ENCODE assay signal across 25 cellular contexts in the genomic region with DNA sequence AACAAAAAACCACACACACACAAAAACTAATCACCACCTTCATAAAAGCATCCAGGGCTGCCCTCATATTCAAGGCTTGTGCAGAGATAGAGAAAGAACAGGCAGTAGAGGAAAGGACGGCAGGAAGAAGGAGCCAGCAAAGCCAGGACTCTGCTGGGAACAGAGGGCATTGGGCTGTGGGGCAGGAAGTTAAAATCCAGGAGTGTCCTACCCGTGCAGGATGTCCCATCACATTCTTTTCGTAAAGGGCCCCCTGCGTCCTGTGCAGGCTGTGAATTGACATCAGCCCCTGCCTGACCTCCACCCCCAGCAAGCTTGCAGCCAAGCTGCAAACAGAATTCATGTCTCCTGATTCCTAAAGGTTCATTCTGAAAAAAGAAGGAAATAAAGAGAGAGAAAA.
"Had no signal": no experiment of that assay in that cellular context is flagged by ENCODE, and none has a peak within 500 bp of the region (broad histone marks: within the 10 kb centered on the region; RNA-seq: fewer than 3 reads in every experiment).

No MANE protein-coding gene starts in this region.

- H3K4me3 ChIP-seq: coronary artery, gastroesophageal sphincter, heart left ventricle, lung, thyroid gland had no signal

- H3K27ac ChIP-seq: coronary artery, epithelial cell of prostate, gastroesophageal sphincter, heart left ventricle, thyroid gland had no signal

- H3K36me3 Mint-ChIP-seq: activated naive CD8-positive, alpha-beta T cell treated with anti-CD3 and anti-CD28 coated beads, Interleukin-2, amount 10 ng/mL, durations not matched to agents 7 days and 5 days; naive thymus-derived CD4-positive, alpha-beta T cell had no signal

- DNase-seq: activated CD4-positive, alpha-beta T cell treated with anti-CD3 and anti-CD28 coated beads, Interleukin-2, amount 50 U/mL, for 48 hours; activated CD8-positive, alpha-beta memory T cell treated with anti-CD3 and anti-CD28 coated beads, Interleukin-2, amount 50 U/mL, for 48 hours; activated naive CD4-positive, alpha-beta T cell treated with anti-CD3 and anti-CD28 coated beads for 36 hours; activated naive CD8-positive, alpha-beta T cell treated with anti-CD3 and anti-CD28 coated beads, Interleukin-2, amount 10 ng/mL, durations not matched to agents 7 days and 5 days; activated T-cell treated with anti-CD3 and anti-CD28 coated beads, Interleukin-2, amount 50 U/mL, for 4 hours; amniotic stem cell; endodermal cell; heart left ventricle; kidney; naive thymus-derived CD4-positive, alpha-beta T cell; small intestine; stimulated activated CD4-positive, alpha-beta T cell treated with anti-CD3 and anti-CD28 coated beads, Interleukin-15, amount 100 ng/mL, for 24 hours; stimulated activated CD4-positive, alpha-beta T cell treated with anti-CD3 and anti-CD28 coated beads, Interleukin-2, amount 100 ng/mL, for 48 hours; stimulated activated CD8-positive, alpha-beta memory T cell treated with anti-CD3 and anti-CD28 coated beads, Interleukin-4, amount 100 ng/mL, for 48 hours; stimulated activated naive CD4-positive, alpha-beta T cell; T-helper 1 cell; T-helper 9 cell had no signal

- H3K36me3 ChIP-seq: gastroesophageal sphincter, heart left ventricle, thyroid gland had no signal

- ATAC-seq: activated T-cell treated with anti-CD3 and anti-CD28 coated beads, Interleukin-2, amount 50 U/mL, for 4 hours; gastroesophageal sphincter; heart left ventricle; naive thymus-derived CD4-positive, alpha-beta T cell; sciatic nerve; SK-N-SH treated with all-trans-retinoic acid at 6 μM for 48 hours; WTC11 had no signal

- H3K4me1 Mint-ChIP-seq: activated naive CD8-positive, alpha-beta T cell treated with anti-CD3 and anti-CD28 coated beads, Interleukin-2, amount 10 ng/mL, durations not matched to agents 7 days and 5 days; endodermal cell; naive thymus-derived CD4-positive, alpha-beta T cell had no signal

- H3K4me3 Mint-ChIP-seq: activated naive CD4-positive, alpha-beta T cell treated with anti-CD3 and anti-CD28 coated beads for 36 hours; activated naive CD8-positive, alpha-beta T cell treated with anti-CD3 and anti-CD28 coated beads, Interleukin-2, amount 10 ng/mL, durations not matched to agents 7 days and 5 days; activated T-cell treated with anti-CD3 and anti-CD28 coated beads, Interleukin-2, amount 50 U/mL, for 4 hours; endodermal cell; naive thymus-derived CD4-positive, alpha-beta T cell; WTC11 had no signal

- H3K27ac Mint-ChIP-seq: activated naive CD4-positive, alpha-beta T cell treated with anti-CD3 and anti-CD28 coated beads for 36 hours; activated naive CD8-positive, alpha-beta T cell treated with anti-CD3 and anti-CD28 coated beads, Interleukin-2, amount 10 ng/mL, durations not matched to agents 7 days and 5 days; endodermal cell; naive thymus-derived CD4-positive, alpha-beta T cell; WTC11 had no signal

- H3K9me3 ChIP-seq: gastroesophageal sphincter, thyroid gland had no signal

- H3K27me3 ChIP-seq: gastroesophageal sphincter, heart left ventricle, thyroid gland had no signal

- H3K9me3 Mint-ChIP-seq: activated naive CD4-positive, alpha-beta T cell treated with anti-CD3 and anti-CD28 coated beads for 36 hours; activated naive CD8-positive, alpha-beta T cell treated with anti-CD3 and anti-CD28 coated beads, Interleukin-2, amount 10 ng/mL, durations not matched to agents 7 days and 5 days had no signal
